8 cellular contexts compared by ENCODE assay signal in genomic region chr2:96960271-96960955, GRCh38. TPM values are rescaled to one million over a fixed set of nuclear protein-coding genes. Genes with fewer than 3 reads are reported as not detected.
DNase-seq lines count a peak whose midpoint lies in the region; ATAC-seq and TF ChIP-seq lines count a peak whose summit lies in the region.

No MANE protein-coding gene starts in this region.

- TF ChIP-seq CTCF in OCI-LY1 (IDR thresholded peaks at IDR 0.05; ENCODE audit: low read length), result peak; percentile 91

- no peaks in the 10 kb centered on the region for H3K36me3 ChIP-seq in OCI-LY1 (ENCODE audit: insufficient read depth, low read length)

- H3K4me3 ChIP-seq in Jurkat, Clone E6-1 (ENCODE audit: low read length), result no peak overlapping the region
- H3K4me3 ChIP-seq in OCI-LY1 (ENCODE audit: low read depth, low read length, poor library complexity, severe bottlenecking), result no peak overlapping the region

- H4K20me1 ChIP-seq in OCI-LY1 (ENCODE audit: insufficient read depth, low read length), result no peaks in the 10 kb centered on the region

- H3K79me2 ChIP-seq in OCI-LY1 (ENCODE audit: insufficient read depth, low read length), result no peaks in the 10 kb centered on the region

- no peaks in the 10 kb centered on the region; the same call in 1 of the 2 replicates for H3K27me3 ChIP-seq in OCI-LY1 (ENCODE audit: insufficient read depth, low read length)

- H3K27ac ChIP-seq in OCI-LY1 (ENCODE audit: low read depth, low read length, poor library complexity, severe bottlenecking), result no peak overlapping the region

- peak; percentile 91 for DNase-seq in AG08396 (ENCODE audit: low spot score)
- DNase-seq in Jurkat, Clone E6-1 (ENCODE audit: low read depth, low spot score), result peak; percentile 57
- peak; percentile 95 for DNase-seq in activated CD8-positive, alpha-beta memory T cell treated with anti-CD3 and anti-CD28 coated beads, Interleukin-2, amount 50 U/mL, for 48 hours
- peak; percentile 92 for DNase-seq in epidermal melanocyte (ENCODE audit: insufficient read length, low spot score)
- peak; percentile 88 for DNase-seq in myocyte (ENCODE audit: low read depth)
- DNase-seq in stimulated activated CD8-positive, alpha-beta memory T cell treated with anti-CD3 and anti-CD28 coated beads, Interleukin-7, amount 100 ng/mL, for 24 hours (ENCODE audit: low read depth), result peak; percentile 84

- no peaks in the 10 kb centered on the region for H3K9me2 ChIP-seq in OCI-LY1 (ENCODE audit: low read depth, low read length)

- no peak overlapping the region for H3K9ac ChIP-seq in OCI-LY1 (ENCODE audit: low read length)

- ATAC-seq in GM19043 (IDR thresholded peaks at IDR 0.05; ENCODE audit: low read depth, unreplicated experiment), result peak; percentile 74

- no peaks in the 10 kb centered on the region for H3K4me1 ChIP-seq in OCI-LY1 (ENCODE audit: insufficient read depth, low read length, severe bottlenecking)

- no peak overlapping the region for H2AFZ ChIP-seq in OCI-LY1 (ENCODE audit: low read length)

- no peak overlapping the region for H3K4me2 ChIP-seq in OCI-LY1 (ENCODE audit: low read length)

- H3K9me3 ChIP-seq in OCI-LY1 (ENCODE audit: low read length), result no peaks in the 10 kb centered on the region

- no peaks in the 10 kb centered on the region for H3F3A ChIP-seq in OCI-LY1 (ENCODE audit: insufficient read depth, low read length)

RNA-seq across cellular contexts. Expression of gene FAM178B, which starts 26.0 kb away (rescaled TPM):
- polyA plus RNA-seq in Jurkat, Clone E6-1 (2012; ENCODE audit: insufficient read depth, insufficient read length), result not detected
- total RNA-seq in myocyte, result 2.1 and 2.7 TPM in 2 replicates
- polyA plus RNA-seq in myocyte (2012), result 2.1 TPM
